ENCODE assay signal across 30 cellular contexts in genomic region chr18:76908277-76908676, GRCh38.
"Had no signal": no experiment of that assay in that cellular context is flagged by ENCODE, and none has a peak within 500 bp of the region (broad histone marks: within the 10 kb centered on the region; RNA-seq: fewer than 3 reads in every experiment).

No MANE protein-coding gene starts in this region.

- H3K27ac Mint-ChIP-seq: activated B cell treated with CpG ODN at 0.5 μM for 24 hours; activated CD8-positive, alpha-beta T cell treated with anti-CD3 and anti-CD28 coated beads for 36 hours; activated naive CD8-positive, alpha-beta T cell treated with anti-CD3 and anti-CD28 coated beads, Interleukin-2, amount 10 ng/mL, durations not matched to agents 7 days and 5 days; activated T-cell treated with anti-CD3 and anti-CD28 coated beads, Interleukin-2, amount 50 U/mL, for 24 hours; activated T-cell treated with anti-CD3 and anti-CD28 coated beads, Interleukin-2, amount 50 U/mL, for 72 hours; dendritic cell treated with granulocyte-macrophage colony-stimulating factor and Interleukin-4, amounts not matched to agents 40 ng/mL and 50 ng/mL, for 4 days; effector memory CD8-positive, alpha-beta T cell had no signal

- H3K27me3 Mint-ChIP-seq: activated B cell treated with CpG ODN at 0.5 μM for 24 hours; activated CD8-positive, alpha-beta T cell treated with anti-CD3 and anti-CD28 coated beads for 36 hours; activated naive CD8-positive, alpha-beta T cell treated with anti-CD3 and anti-CD28 coated beads, Interleukin-2, amount 10 ng/mL, durations not matched to agents 7 days and 5 days; activated T-cell treated with anti-CD3 and anti-CD28 coated beads, Interleukin-2, amount 50 U/mL, for 24 hours; central memory CD8-positive, alpha-beta T cell; dendritic cell treated with granulocyte-macrophage colony-stimulating factor and Interleukin-4, amounts not matched to agents 40 ng/mL and 50 ng/mL, for 4 days; effector memory CD8-positive, alpha-beta T cell had no signal

- DNase-seq: activated B cell treated with CpG ODN at 0.5 μM for 24 hours; activated CD4-positive, alpha-beta T cell treated with anti-CD3 and anti-CD28 coated beads for 48 hours; activated CD4-positive, alpha-beta T cell treated with anti-CD3 and anti-CD28 coated beads, Interleukin-2, amount 50 U/mL, for 1 hour; activated CD4-positive, alpha-beta T cell treated with anti-CD3 and anti-CD28 coated beads, Interleukin-2, amount 50 U/mL, for 48 hours; activated CD8-positive, alpha-beta memory T cell treated with anti-CD3 and anti-CD28 coated beads for 24 hours; activated CD8-positive, alpha-beta memory T cell treated with anti-CD3 and anti-CD28 coated beads, Interleukin-2, amount 50 U/mL, for 4 hours; activated CD8-positive, alpha-beta T cell treated with anti-CD3 and anti-CD28 coated beads for 36 hours; activated gamma-delta T cell; activated naive CD4-positive, alpha-beta T cell; activated naive CD4-positive, alpha-beta T cell treated with anti-CD3 and anti-CD28 coated beads, Interleukin-2, amount 50 U/mL, for 16 hours; activated naive CD8-positive, alpha-beta T cell treated with anti-CD3 and anti-CD28 coated beads, Interleukin-2, amount 10 ng/mL, durations not matched to agents 7 days and 5 days; activated T-cell treated with anti-CD3 and anti-CD28 coated beads for 4 hours; activated T-cell treated with anti-CD3 and anti-CD28 coated beads, Interleukin-2, amount 50 U/mL, for 24 hours; activated T-cell treated with anti-CD3 and anti-CD28 coated beads, Interleukin-2, amount 50 U/mL, for 72 hours; amniotic stem cell; anterior cingulate cortex; brain microvascular endothelial cell; dorsolateral prefrontal cortex; effector memory CD8-positive, alpha-beta T cell; erythroblast; foreskin keratinocyte; gastrocnemius medialis; glutamatergic neuron; T1000; WERI-Rb-1 had no signal

- H3K4me1 ChIP-seq: esophagus muscularis mucosa, gastrocnemius medialis had no signal

- H3K9me3 ChIP-seq: esophagus muscularis mucosa, gastrocnemius medialis had no signal

- H3K4me3 ChIP-seq: coronary artery, dorsolateral prefrontal cortex, esophagus muscularis mucosa, gastrocnemius medialis had no signal

- H3K4me1 Mint-ChIP-seq: activated B cell treated with CpG ODN at 0.5 μM for 24 hours; activated naive CD8-positive, alpha-beta T cell treated with anti-CD3 and anti-CD28 coated beads, Interleukin-2, amount 10 ng/mL, durations not matched to agents 7 days and 5 days; central memory CD8-positive, alpha-beta T cell had no signal

- H3K27me3 ChIP-seq: brain microvascular endothelial cell, dorsolateral prefrontal cortex, esophagus muscularis mucosa, foreskin keratinocyte, gastrocnemius medialis had no signal

- H3K9me3 Mint-ChIP-seq: activated B cell treated with CpG ODN at 0.5 μM for 24 hours; activated CD8-positive, alpha-beta T cell treated with anti-CD3 and anti-CD28 coated beads for 36 hours; activated naive CD8-positive, alpha-beta T cell treated with anti-CD3 and anti-CD28 coated beads, Interleukin-2, amount 10 ng/mL, durations not matched to agents 7 days and 5 days; activated T-cell treated with anti-CD3 and anti-CD28 coated beads, Interleukin-2, amount 50 U/mL, for 24 hours; activated T-cell treated with anti-CD3 and anti-CD28 coated beads, Interleukin-2, amount 50 U/mL, for 72 hours; central memory CD8-positive, alpha-beta T cell; dendritic cell treated with granulocyte-macrophage colony-stimulating factor and Interleukin-4, amounts not matched to agents 40 ng/mL and 50 ng/mL, for 4 days; effector memory CD8-positive, alpha-beta T cell had no signal

- H3K27ac ChIP-seq: brain microvascular endothelial cell, coronary artery, esophagus muscularis mucosa, foreskin keratinocyte, gastrocnemius medialis, WERI-Rb-1 had no signal

- ATAC-seq: activated CD4-positive, CD25-positive, alpha-beta regulatory T cell treated with anti-CD3 and anti-CD28 coated beads, Interleukin-2, amount 50 U/mL, for 24 hours; activated CD8-positive, alpha-beta T cell treated with anti-CD3 and anti-CD28 coated beads for 36 hours; activated T-cell treated with anti-CD3 and anti-CD28 coated beads, Interleukin-2, amount 50 U/mL, for 72 hours; effector memory CD8-positive, alpha-beta T cell; foreskin keratinocyte; gastrocnemius medialis had no signal

- H3K4me3 Mint-ChIP-seq: activated B cell treated with CpG ODN at 0.5 μM for 24 hours; activated CD8-positive, alpha-beta T cell treated with anti-CD3 and anti-CD28 coated beads for 36 hours; activated naive CD8-positive, alpha-beta T cell treated with anti-CD3 and anti-CD28 coated beads, Interleukin-2, amount 10 ng/mL, durations not matched to agents 7 days and 5 days; activated T-cell treated with anti-CD3 and anti-CD28 coated beads, Interleukin-2, amount 50 U/mL, for 24 hours; activated T-cell treated with anti-CD3 and anti-CD28 coated beads, Interleukin-2, amount 50 U/mL, for 72 hours; central memory CD8-positive, alpha-beta T cell; dendritic cell treated with granulocyte-macrophage colony-stimulating factor and Interleukin-4, amounts not matched to agents 40 ng/mL and 50 ng/mL, for 4 days; effector memory CD8-positive, alpha-beta T cell had no signal
